ENCODE assay signal across 1 cellular context in genomic region chr1:109485001-109485400, GRCh38.
TF ChIP-seq lines count a peak whose summit lies in the region.

No MANE protein-coding gene starts in this region.

TF ChIP-seq in endothelial cell of umbilical vein, 7 proteins besides CTCF, POLR2A, EP300 and RAD21:
- no peak for TF ChIP-seq POLR2AphosphoS5 (IDR thresholded peaks at IDR 0.05; ENCODE audit: insufficient read depth, low read depth, low read length)
- no peak for TF ChIP-seq MYC (IDR thresholded peaks at IDR 0.05; ENCODE audit: low read depth, low read length)
- TF ChIP-seq JUN (IDR thresholded peaks at IDR 0.05; ENCODE audit: borderline replicate concordance, insufficient read depth, insufficient read length, low read depth), result no peak
- no peak for TF ChIP-seq GATA2 (IDR thresholded peaks at IDR 0.05; ENCODE audit: insufficient read depth, insufficient read length, low read depth, low read length)
- no peak for TF ChIP-seq EZH2 (IDR thresholded peaks at IDR 0.05; ENCODE audit: borderline replicate concordance, low read depth, low read length, severe bottlenecking)
- TF ChIP-seq FOS (IDR thresholded peaks at IDR 0.05; ENCODE audit: borderline replicate concordance, insufficient read depth, low read length), result no peak
- no peak for TF ChIP-seq MAX (IDR thresholded peaks at IDR 0.05; ENCODE audit: insufficient read depth, insufficient read length)
TF ChIP-seq in endothelial cell of umbilical vein: peak in this region for 0.
